In the genomic region with DNA sequence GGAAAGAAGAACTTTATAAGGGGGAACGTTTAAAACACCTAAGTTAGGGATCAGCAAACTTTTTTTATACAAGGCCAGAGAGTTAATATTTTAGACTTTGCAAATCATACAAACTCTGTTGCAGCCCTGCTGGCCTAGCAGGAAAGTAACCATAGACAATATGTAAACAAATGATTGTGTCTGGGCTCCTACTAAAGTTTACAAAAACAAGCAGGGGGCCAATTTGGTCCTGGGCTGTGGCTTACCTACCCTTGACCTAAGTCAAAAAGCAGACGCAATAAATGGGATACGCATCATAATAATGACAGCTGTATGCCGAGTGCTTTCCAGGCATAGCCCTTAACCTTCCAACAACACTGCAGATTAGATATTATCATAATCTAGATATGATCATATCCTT, we compare ENCODE assay signal across 29 cellular contexts. TPM values are rescaled to one million over a fixed set of nuclear protein-coding genes. Genes with fewer than 3 reads are reported as not detected.
A peak's percentile ranks its signal among the peaks of the same experiment; 100 is the strongest.
DNase-seq lines count a peak whose midpoint lies in the region; ATAC-seq and TF ChIP-seq lines count a peak whose summit lies in the region.
"Had no signal": no experiment of that assay in that cellular context is flagged by ENCODE, and none has a peak within 500 bp of the region (broad histone marks: within the 10 kb centered on the region; RNA-seq: fewer than 3 reads in every experiment).

No MANE protein-coding gene starts in this region.

- H3K27me3 Mint-ChIP-seq in T-helper 1 cell treated with Interleukin-12 subunit alpha and Interleukin-12 subunit beta and Interleukin-4 antibody, amounts not matched to agents 30 μg/mL and 1 μg/mL, for 36 hours (ENCODE audit: low read depth): no peaks in the 10 kb centered on the region
- H3K27me3 Mint-ChIP-seq in nephron (ENCODE audit: low read depth): no peaks in the 10 kb centered on the region
- H3K27me3 Mint-ChIP-seq: activated naive CD8-positive, alpha-beta T cell had no signal

- peak overlapping the region; percentile 61; the same call in 1 of the 2 replicates for H3K9ac ChIP-seq in MM.1S (ENCODE audit: low read length)

- TF ChIP-seq CTCF in MM.1S (IDR thresholded peaks at IDR 0.05; ENCODE audit: low read length): no peak
- no peak for TF ChIP-seq CTCF in hepatocyte (IDR thresholded peaks at IDR 0.05; ENCODE audit: poor library complexity)
- no peak for TF ChIP-seq CTCF in nephron (IDR thresholded peaks at IDR 0.05; ENCODE audit: unreplicated experiment in 3 of 3)
- no peak for TF ChIP-seq CTCF in coronary artery (IDR thresholded peaks at IDR 0.05)

- peak overlapping the region; percentile 72 for H3K27ac ChIP-seq in MM.1S (ENCODE audit: low read length)
- peak overlapping the region; percentile 46 for H3K27ac ChIP-seq in hepatocyte
- H3K27ac ChIP-seq in coronary artery: no peak overlapping the region
- H3K27ac ChIP-seq: esophagus muscularis mucosa, thyroid gland had no signal

- 71% methylated on average over 4 of the region's 4 CpGs for WGBS in hepatocyte (ENCODE audit: low lambda C conversion rate, missing lambda C conversion rate)

- H3K79me2 ChIP-seq in MM.1S (ENCODE audit: low read length) (peaks cover 84% of the 10 kb centered on the region), hepatocyte (no peaks in the 10 kb centered on the region)

- H3K27me3 ChIP-seq in MM.1S (replicated peaks; ENCODE audit: insufficient read depth, low read length): no peaks in the 10 kb centered on the region
- H3K27me3 ChIP-seq in hepatocyte: no peaks in the 10 kb centered on the region
- H3K27me3 ChIP-seq: esophagus muscularis mucosa, thyroid gland had no signal

- H3K4me2 ChIP-seq in MM.1S (ENCODE audit: low read depth, low read length) (peak overlapping the region; percentile 76), hepatocyte (peak overlapping the region; percentile 28)

- 0 out of 2 replicates have a peak, but pooled peaks cover 13% of the 10 kb centered on the region for H3F3A ChIP-seq in MM.1S (ENCODE audit: insufficient read depth, low read length)

- peaks cover 35% of the 10 kb centered on the region for H3K4me1 Mint-ChIP-seq in T-helper 1 cell treated with Interleukin-12 subunit alpha and Interleukin-12 subunit beta and Interleukin-4 antibody, amounts not matched to agents 30 μg/mL and 1 μg/mL, for 36 hours (ENCODE audit: low read depth)
- H3K4me1 Mint-ChIP-seq in nephron: no peaks in the 10 kb centered on the region

- no peaks in the 10 kb centered on the region for H3K36me3 ChIP-seq in MM.1S (replicated peaks; ENCODE audit: insufficient read depth, low read length)
- H3K36me3 ChIP-seq in hepatocyte (replicated peaks; ENCODE audit: insufficient read depth, low read depth): no peaks in the 10 kb centered on the region
- H3K36me3 ChIP-seq: esophagus muscularis mucosa, HAP-1, thyroid gland had no signal

- H2AFZ ChIP-seq in MM.1S (ENCODE audit: low read length): no peak overlapping the region
- no peak overlapping the region for H2AFZ ChIP-seq in hepatocyte

- DNase-seq in T-helper 1 cell: no peak
- DNase-seq in MM.1S: no peak
- no peak for DNase-seq in hepatocyte (ENCODE audit: low spot score)
- DNase-seq in coronary artery (ENCODE audit: low spot score): no peak
- DNase-seq in NOMO-1 treated with DMSO at 0.1 percent for 48 hours (lab: John Stamatoyannopoulos, UW; ENCODE audit: unreplicated experiment): no peak
- DNase-seq: 8988T; activated T-cell treated with anti-CD3 and anti-CD28 coated beads, Interleukin-2, amount 50 U/mL, for 72 hours; AML-193; Caco-2; effector CD8-positive, alpha-beta T cell; hypothalamus; IMR-90; mammary epithelial cell; NCI-H146; NCI-H524 treated with DMSO at 0.1 percent for 48 hours; retina; stimulated activated CD4-positive, alpha-beta T cell treated with anti-CD3 and anti-CD28 coated beads, Interleukin-2, amount 100 ng/mL, for 48 hours; stimulated activated naive CD8-positive, alpha-beta T cell treated with anti-CD3 and anti-CD28 coated beads, Interleukin-15, Interleukin-2, amounts not matched to agents 100 U/mL and 50 U/mL, for 24 hours; thyroid gland had no signal

- no peaks in the 10 kb centered on the region for H4K20me1 ChIP-seq in MM.1S (ENCODE audit: insufficient read depth, low read length)
- H4K20me1 ChIP-seq in hepatocyte (ENCODE audit: insufficient read depth, poor library complexity, severe bottlenecking): no peaks in the 10 kb centered on the region

- H3K27ac Mint-ChIP-seq in T-helper 1 cell treated with Interleukin-12 subunit alpha and Interleukin-12 subunit beta and Interleukin-4 antibody, amounts not matched to agents 30 μg/mL and 1 μg/mL, for 36 hours: peak overlapping the region; percentile 10
- peak overlapping the region; percentile 41 to 80 (median 62) for H3K27ac Mint-ChIP-seq in nephron
- H3K27ac Mint-ChIP-seq: activated naive CD8-positive, alpha-beta T cell; activated T-cell treated with anti-CD3 and anti-CD28 coated beads, Interleukin-2, amount 50 U/mL, for 72 hours had no signal

- peak overlapping the region; percentile 46 for H3K4me3 ChIP-seq in MM.1S (ENCODE audit: low read length)
- H3K4me3 ChIP-seq in hepatocyte: no peak overlapping the region
- no peak overlapping the region for H3K4me3 ChIP-seq in coronary artery
- H3K4me3 ChIP-seq: esophagus muscularis mucosa, HAP-1, thyroid gland had no signal

- H3K9me2 ChIP-seq in MM.1S (replicated peaks; ENCODE audit: insufficient read depth, low read length) (no peaks in the 10 kb centered on the region), hepatocyte (replicated peaks; ENCODE audit: insufficient read depth) (no peaks in the 10 kb centered on the region)

- ATAC-seq in GM18505 (IDR thresholded peaks at IDR 0.05; ENCODE audit: unreplicated experiment): no peak
- ATAC-seq: activated T-cell treated with anti-CD3 and anti-CD28 coated beads, Interleukin-2, amount 50 U/mL, for 72 hours; SK-N-SH treated with all-trans-retinoic acid at 6 μM for 48 hours; stimulated activated naive CD8-positive, alpha-beta T cell treated with anti-CD3 and anti-CD28 coated beads, Interleukin-15, Interleukin-2, amounts not matched to agents 100 U/mL and 50 U/mL, for 24 hours had no signal

- H3K9me3 ChIP-seq in MM.1S (replicated peaks; ENCODE audit: insufficient read depth, low read length) (no peaks in the 10 kb centered on the region), hepatocyte (ENCODE audit: low read depth) (no peaks in the 10 kb centered on the region)
- H3K9me3 ChIP-seq: Caco-2, esophagus muscularis mucosa, HAP-1, thyroid gland had no signal

- no peak for TF ChIP-seq POLR2A in GM18505 (IDR thresholded peaks at IDR 0.05; ENCODE audit: borderline replicate concordance, extremely low read depth, insufficient read depth, insufficient read length)

- no peaks in the 10 kb centered on the region for H3K9me3 Mint-ChIP-seq in T-helper 1 cell treated with Interleukin-12 subunit alpha and Interleukin-12 subunit beta and Interleukin-4 antibody, amounts not matched to agents 30 μg/mL and 1 μg/mL, for 36 hours
- no peaks in the 10 kb centered on the region for H3K9me3 Mint-ChIP-seq in nephron
- H3K9me3 Mint-ChIP-seq: activated T-cell treated with anti-CD3 and anti-CD28 coated beads, Interleukin-2, amount 50 U/mL, for 72 hours had no signal

- H3K36me3 Mint-ChIP-seq in T-helper 1 cell treated with Interleukin-12 subunit alpha and Interleukin-12 subunit beta and Interleukin-4 antibody, amounts not matched to agents 30 μg/mL and 1 μg/mL, for 36 hours (ENCODE audit: low read depth): peaks cover 33% of the 10 kb centered on the region
- H3K36me3 Mint-ChIP-seq in nephron (ENCODE audit: low read depth): no peaks in the 10 kb centered on the region

- H3K4me3 Mint-ChIP-seq in T-helper 1 cell treated with Interleukin-12 subunit alpha and Interleukin-12 subunit beta and Interleukin-4 antibody, amounts not matched to agents 30 μg/mL and 1 μg/mL, for 36 hours: peak overlapping the region; percentile 36
- H3K4me3 Mint-ChIP-seq in nephron: no peak overlapping the region
- H3K4me3 Mint-ChIP-seq: activated naive CD8-positive, alpha-beta T cell had no signal

- H3K4me1 ChIP-seq in MM.1S (ENCODE audit: low read length) (peaks cover 12% of the 10 kb centered on the region), hepatocyte (ENCODE audit: insufficient read depth) (peaks cover 9% of the 10 kb centered on the region)
- H3K4me1 ChIP-seq: Caco-2, esophagus muscularis mucosa, HAP-1, thyroid gland had no signal

RNA-seq across cellular contexts. Expression of a gene that starts 4.9 kb away (rescaled TPM):
- total RNA-seq in hepatocyte: 0.30 TPM in 1 of 2 replicates, not detected in the other
- polyA plus RNA-seq in hepatocyte: not detected in 2 replicates
- total RNA-seq: Caco-2, Daoy, IMR-90, mammary epithelial cell, myocyte, osteocyte had no signal
- polyA plus RNA-seq: IMR-90, mammary epithelial cell had no signal

Comparison
In these comparisons a context has a peak if more than half of its experiments do, and no peak if none do; other contexts are left out.
1. H3K27ac ChIP-seq: peak in MM.1S (single experiment) and hepatocyte (single experiment); none in coronary artery (0 of 2).